ENCODE assay signal across 27 cellular contexts in the genomic region with DNA sequence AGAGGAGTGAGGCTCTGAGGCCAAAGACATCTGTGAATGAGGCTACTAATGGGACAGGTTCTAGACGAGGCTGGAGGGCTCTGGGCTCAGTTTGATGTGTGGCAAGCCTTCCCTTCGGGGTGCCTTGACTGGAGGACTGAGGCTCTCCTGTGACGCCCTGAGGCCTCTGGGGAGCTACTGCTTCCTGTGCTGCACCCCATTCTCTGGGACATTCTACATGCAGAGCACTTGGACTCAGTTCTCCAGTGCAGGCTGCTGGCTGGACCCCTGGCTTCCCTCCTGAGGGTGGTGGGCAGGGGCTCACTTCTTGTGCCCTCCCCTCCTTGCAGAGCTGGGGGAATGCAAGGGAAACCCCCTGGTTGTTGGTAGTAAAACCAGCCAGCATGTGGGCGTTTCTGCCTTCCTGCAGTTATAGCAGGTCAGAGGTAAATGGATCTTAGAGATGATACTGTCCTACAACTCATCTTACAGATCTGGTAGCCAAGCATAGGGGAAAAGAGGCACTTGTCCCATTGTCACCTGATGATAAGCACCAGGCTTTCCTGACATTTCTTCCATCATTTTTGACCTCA.
DNase-seq lines count a peak whose midpoint lies in the region; ATAC-seq, FAIRE-seq and TF ChIP-seq lines count a peak whose summit lies in the region.
"Had no signal": no experiment of that assay in that cellular context is flagged by ENCODE, and none has a peak within 500 bp of the region (broad histone marks: within the 10 kb centered on the region; RNA-seq: fewer than 3 reads in every experiment).

No MANE protein-coding gene starts in this region.

- no peak overlapping the region for H3K9ac ChIP-seq in GM12878 (ENCODE audit: control insufficient read depth, insufficient read depth, low read length)

- CTCF ChIA-PET in GM12878 (lab: Yijun Ruan, JAX): interaction anchor here (0.7 to 12.1 kb wide), 2 partner anchors 13 to 338 kb away, joined by 3 to 113 read pairs; no protein-coding TSS in a partner anchor

- in situ Hi-C loops in GM12878 (cut with MboI): no loop called here

- H3K27me3 ChIP-seq in right atrium auricular region: no peaks in the 10 kb centered on the region
- H3K27me3 ChIP-seq in GM12878 (replicated peaks in 1 of 2; ENCODE audit: control insufficient read depth in 2 of 2, insufficient read depth in 2 of 2, low read length in 1 of 2): no peaks in the 10 kb centered on the region
- H3K27me3 ChIP-seq: BE2C, gastrocnemius medialis, Peyer's patch, SJCRH30, transverse colon had no signal

- POLR2A ChIA-PET in GM12878 (lab: Charles Lee): no interaction called here

- SMC1A ChIA-PET in GM12878 (lab: Charles Lee; ENCODE audit: uncharacterized antibody, unreplicated experiment): interaction anchor here (0.8 to 4.5 kb wide), 3 partner anchors 11 to 338 kb away, joined by 3 to 26 read pairs (median 3); no protein-coding TSS in a partner anchor

- H3K27ac ChIP-seq in right atrium auricular region (peak overlapping the region; percentile 75 to 79), GM12878 (ENCODE audit: control insufficient read depth, insufficient read depth) (no peak overlapping the region)
- H3K27ac ChIP-seq: A549, esophagus squamous epithelium, gastrocnemius medialis, Peyer's patch, SJCRH30, transverse colon had no signal

- H3K4me1 ChIP-seq in right atrium auricular region (peaks cover 0 to 48% of the 10 kb centered on the region in 2 donors), GM12878 (ENCODE audit: control insufficient read depth, insufficient read depth, low read length) (no peaks in the 10 kb centered on the region; the same call in 1 of the 2 replicates)
- H3K4me1 ChIP-seq: BE2C, Peyer's patch, SJCRH30 had no signal

- H3K36me3 ChIP-seq in right atrium auricular region: no peaks in the 10 kb centered on the region
- H3K36me3 ChIP-seq in GM12878 (ENCODE audit: control insufficient read depth in 2 of 2, insufficient read depth in 2 of 2, low read length in 1 of 2): no peaks in the 10 kb centered on the region
- H3K36me3 ChIP-seq: BE2C, esophagus squamous epithelium, gastrocnemius medialis, Peyer's patch, SJCRH30, transverse colon had no signal

- H3K9me3 ChIP-seq in right atrium auricular region (no peaks in the 10 kb centered on the region), GM12878 (replicated peaks; ENCODE audit: control insufficient read depth, insufficient read depth, low read length) (no peaks in the 10 kb centered on the region)
- H3K9me3 ChIP-seq: A549, BE2C, esophagus squamous epithelium, gastrocnemius medialis, Peyer's patch, SJCRH30, transverse colon had no signal

- RAD21 ChIA-PET in GM12878 (lab: Charles Lee; ENCODE audit: unreplicated experiment): interaction anchor here (0.5 to 1.8 kb wide), 6 partner anchors 26 to 336 kb away, joined by 3 to 5 read pairs (median 3); no protein-coding TSS in a partner anchor

- H3K4me3 ChIP-seq in right atrium auricular region: no peak overlapping the region
- H3K4me3 ChIP-seq in GM12878: no peak overlapping the region
- H3K4me3 ChIP-seq: A549, esophagus squamous epithelium, gastrocnemius medialis, Peyer's patch, SJCRH30, transverse colon had no signal

- no peak for TF ChIP-seq RAD21 in GM12878 (IDR thresholded peaks at IDR 0.05; ENCODE audit: insufficient read depth, low read depth, low read length)

- no peak for TF ChIP-seq EP300 in GM12878 (IDR thresholded peaks at IDR 0.05; ENCODE audit: borderline replicate concordance in 1 of 2, control insufficient read depth in 1 of 2, low read depth in 2 of 2, low read length in 2 of 2)

- no peak for FAIRE-seq in GM12878 (lab: Jason Lieb, UNC)
- FAIRE-seq: A549, colon had no signal

- no TSS peak for BruUV-seq in GM12878 (replicated peaks; lab: Mats Ljungman, UMichigan)

- intact Hi-C loops in left ventricle myocardium superior (cut with micrococcal nuclease) (no loop called here), GM12878 (cut with micrococcal nuclease; ENCODE audit: unreplicated experiment) (loop anchor here (5.0 kb wide), 1 partner anchor 181 kb away; no protein-coding TSS in a partner anchor)

- ATAC-seq in left ventricle myocardium superior (no peak), HG02798 (IDR thresholded peaks at IDR 0.05; ENCODE audit: poor library complexity, unreplicated experiment) (peak; percentile 41), GM12878 (peak; percentile 50), HG02870 (IDR thresholded peaks at IDR 0.05; ENCODE audit: unreplicated experiment) (no peak), GM21423 (IDR thresholded peaks at IDR 0.05; ENCODE audit: unreplicated experiment) (no peak)
- ATAC-seq: A549; gastrocnemius medialis; stimulated activated naive CD8-positive, alpha-beta T cell treated with anti-CD3 and anti-CD28 coated beads, Interleukin-15, amount 100 ng/mL, for 72 hours had no signal

- 0 out of 2 replicates have a peak overlapping the region, but pooled peaks have one; percentile 29 for H2AFZ ChIP-seq in GM12878 (ENCODE audit: control insufficient read depth, low read depth, low read length)

- H4K20me1 ChIP-seq in GM12878 (ENCODE audit: control insufficient read depth, insufficient read depth): no peaks in the 10 kb centered on the region

- no peak for TF ChIP-seq POLR2A in GM12878 (IDR thresholded peaks at IDR 0.05; ENCODE audit: low read depth, low read length)

- no peak for TF ChIP-seq CTCF in right atrium auricular region (IDR thresholded peaks at IDR 0.05)
- no peak for TF ChIP-seq CTCF in GM12878 (IDR thresholded peaks at IDR 0.05 in 2 of 3, conservative IDR thresholded peaks at IDR 0.05 in 1 of 3; ENCODE audit: control insufficient read depth in 2 of 3, extremely low read depth in 1 of 3, insufficient read depth in 1 of 3, low read depth in 3 of 3, low read length in 3 of 3)

- DNase-seq in right atrium auricular region (ENCODE audit: low spot score): no peak
- DNase-seq in left ventricle myocardium superior: no peak
- no peak for DNase-seq in GM12878 (ENCODE audit: low read depth, low spot score)
- no peak for DNase-seq in NOMO-1 (lab: John Stamatoyannopoulos, UW; ENCODE audit: unreplicated experiment in 2 of 2)
- DNase-seq in NOMO-1 treated with DMSO at 0.1 percent for 48 hours (lab: John Stamatoyannopoulos, UW; ENCODE audit: unreplicated experiment): no peak
- DNase-seq: activated CD4-positive, alpha-beta T cell treated with anti-CD3 and anti-CD28 coated beads, Interleukin-2, amount 10 ng/mL, durations not matched to agents 7 days and 5 days; activated gamma-delta T cell treated with Interleukin-2 at 50 U/mL for 16 hours; BE2C; esophagus squamous epithelium; gastrocnemius medialis; HFFc6; mesenchymal stem cell; naive B cell; NCI-H1105 treated with DMSO at 0.1 percent for 48 hours; NCI-H2081 treated with DMSO at 0.1 percent for 48 hours; NCI-H446; Peyer's patch; retina; SJCRH30; stimulated activated CD4-positive, alpha-beta T cell treated with anti-CD3 and anti-CD28 coated beads, Interleukin-4, amount 100 ng/mL, for 24 hours; stimulated activated naive CD8-positive, alpha-beta T cell treated with anti-CD3 and anti-CD28 coated beads, Interleukin-15, amount 100 ng/mL, for 72 hours; transverse colon had no signal

- WGBS in GM12878 (ENCODE audit: insufficient coverage, insufficient replicate concordance, low lambda C conversion rate, missing lambda C conversion rate): 0% methylated on average over 4 of the region's 4 CpGs

- H3K79me2 ChIP-seq in GM12878 (ENCODE audit: control insufficient read depth, insufficient read depth, low read length): no peaks in the 10 kb centered on the region

- H3K4me2 ChIP-seq in GM12878 (ENCODE audit: control insufficient read depth, insufficient read depth): no peak overlapping the region
- H3K4me2 ChIP-seq: A549 had no signal

TF ChIP-seq in GM12878, 131 proteins besides CTCF, POLR2A, EP300 and RAD21:
- 0 out of 2 replicates have a peak, but pooled peaks have one; percentile 19 for TF ChIP-seq IKZF1 (conservative IDR thresholded peaks at IDR 0.05)
- 0 out of 2 replicates have a peak, but pooled peaks have one; percentile 31 for TF ChIP-seq GATAD2B (conservative IDR thresholded peaks at IDR 0.05; ENCODE audit: low read depth)
- TF ChIP-seq, protein P1, sequence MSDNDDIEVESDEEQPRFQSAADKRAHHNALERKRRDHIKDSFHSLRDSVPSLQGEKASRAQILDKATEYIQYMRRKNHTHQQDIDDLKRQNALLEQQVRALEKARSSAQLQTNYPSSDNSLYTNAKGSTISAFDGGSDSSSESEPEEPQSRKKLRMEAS (IDR thresholded peaks at IDR 0.05; ENCODE audit: low read depth, low read length): no peak
- TF ChIP-seq MEF2B (IDR thresholded peaks at IDR 0.05; ENCODE audit: partially characterized antibody, poor library complexity, severe bottlenecking): peak; percentile 73
TF ChIP-seq in GM12878: peak in this region for 3.

Comparison
In these comparisons a context has a peak if more than half of its experiments do, and no peak if none do; other contexts are left out.
1. ATAC-seq: peak in HG02798 (single experiment) and GM12878 (single experiment); none in left ventricle myocardium superior (single experiment), HG02870 (single experiment) and GM21423 (single experiment).